19 cellular contexts compared by ENCODE assay signal in the genomic region with DNA sequence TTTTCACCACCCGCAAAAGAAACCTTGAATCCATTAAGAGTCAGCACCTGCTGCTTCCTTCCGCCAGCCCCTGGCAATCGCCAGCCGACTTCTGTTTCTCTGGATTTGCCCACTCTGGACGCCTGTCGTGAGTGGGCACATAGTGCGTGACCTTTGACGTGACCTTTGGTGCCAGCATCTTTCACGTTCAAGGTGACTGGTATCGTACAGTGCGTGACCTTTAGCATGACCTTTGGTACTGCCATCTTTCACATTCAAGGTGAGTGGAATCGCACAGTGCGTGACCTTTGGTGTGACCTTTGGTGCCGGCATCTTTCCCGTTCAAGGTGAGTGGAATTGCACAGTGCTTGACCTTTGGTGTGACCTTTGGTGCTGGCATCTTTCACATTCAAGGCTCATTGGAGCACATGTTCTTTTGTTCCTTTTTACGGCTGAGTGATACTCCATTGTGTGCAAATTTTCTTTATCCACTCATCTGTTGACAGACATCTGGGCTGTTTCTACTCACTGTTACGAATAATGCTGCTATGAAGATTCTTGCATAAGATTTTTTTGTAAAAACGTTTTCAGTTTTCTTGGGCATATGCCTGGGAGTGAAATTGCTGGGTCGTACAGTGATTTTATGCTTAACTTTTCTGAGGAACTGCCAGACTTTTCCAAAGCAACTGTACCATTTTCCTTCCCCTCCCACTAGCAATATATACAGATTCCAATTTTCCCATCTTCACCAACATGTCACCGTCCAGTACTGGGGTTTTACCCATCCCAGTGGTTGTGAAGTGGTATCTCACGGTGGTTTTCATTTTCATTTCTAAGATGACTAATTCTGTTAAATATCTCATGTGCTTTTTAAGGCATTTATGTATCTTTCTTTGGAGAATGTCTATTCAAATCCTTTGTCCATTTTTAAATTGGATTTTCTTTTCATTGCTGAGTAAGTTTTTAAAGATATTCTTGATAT.
DNase-seq lines count a peak whose midpoint lies in the region; ATAC-seq, FAIRE-seq and TF ChIP-seq lines count a peak whose summit lies in the region.
"Had no signal": no experiment of that assay in that cellular context is flagged by ENCODE, and none has a peak within 500 bp of the region (broad histone marks: within the 10 kb centered on the region; RNA-seq: fewer than 3 reads in every experiment).

No MANE protein-coding gene starts in this region.

- H3K9me3 Mint-ChIP-seq in stimulated activated naive CD8-positive, alpha-beta T cell treated with anti-CD3 and anti-CD28 coated beads, Interleukin-15, Interleukin-2, amounts not matched to agents 100 ng/mL and 50 ng/mL, for 24 hours = no peaks in the 10 kb centered on the region
- H3K9me3 Mint-ChIP-seq in stimulated activated naive CD8-positive, alpha-beta T cell treated with anti-CD3 and anti-CD28 coated beads, Interleukin-15, amount 100 ng/mL, for 72 hours = no peaks in the 10 kb centered on the region
- no peaks in the 10 kb centered on the region for H3K9me3 Mint-ChIP-seq in type B pancreatic cell
- H3K9me3 Mint-ChIP-seq: CD4-positive, CD25-positive, alpha-beta regulatory T cell had no signal

- SMC1A ChIA-PET in GM12878 (lab: Charles Lee; ENCODE audit: uncharacterized antibody, unreplicated experiment) = no interaction called here

- no peaks in the 10 kb centered on the region for H3K36me3 ChIP-seq in GM12878 (ENCODE audit: control insufficient read depth in 2 of 2, insufficient read depth in 2 of 2, low read length in 1 of 2)
- H3K36me3 ChIP-seq: MG63 had no signal

- TF ChIP-seq POLR2A in GM12878 (IDR thresholded peaks at IDR 0.05; ENCODE audit: low read depth, low read length) = no peak

- no peak for DNase-seq in stimulated activated naive CD8-positive, alpha-beta T cell treated with anti-CD3 and anti-CD28 coated beads, Interleukin-15, amount 100 ng/mL, for 72 hours
- DNase-seq in GM12878 (ENCODE audit: low read depth, low spot score) (no peak), mesenteric fat pad (ENCODE audit: low spot score) (peak; percentile 57), type B pancreatic cell (ENCODE audit: extremely low spot score, unreplicated experiment) (no peak), HCEC 1CT (no peak)
- no peak for DNase-seq in activated CD4-positive, alpha-beta T cell treated with anti-CD3 and anti-CD28 coated beads, Interleukin-2, amount 50 U/mL, for 1 hour
- DNase-seq in activated CD8-positive, alpha-beta memory T cell treated with anti-CD3 and anti-CD28 coated beads for 24 hours = no peak
- DNase-seq: CD4-positive, CD25-positive, alpha-beta regulatory T cell; EL; H7; IMR-90; Karpas-422; MG63; NCI-H1092 treated with DMSO at 0.1 percent for 48 hours; NCI-H2081 treated with DMSO at 0.1 percent for 48 hours; NCI-H82; SHP77 treated with DMSO at 0.1 percent for 48 hours had no signal

- H3K36me3 Mint-ChIP-seq in stimulated activated naive CD8-positive, alpha-beta T cell treated with anti-CD3 and anti-CD28 coated beads, Interleukin-15, Interleukin-2, amounts not matched to agents 100 ng/mL and 50 ng/mL, for 24 hours (ENCODE audit: low read depth) = no peaks in the 10 kb centered on the region
- H3K36me3 Mint-ChIP-seq in type B pancreatic cell = peaks cover 3% of the 10 kb centered on the region
- H3K36me3 Mint-ChIP-seq: CD4-positive, CD25-positive, alpha-beta regulatory T cell had no signal

- no TSS peak for BruUV-seq in GM12878 (replicated peaks; lab: Mats Ljungman, UMichigan)

- peaks cover 14% of the 10 kb centered on the region for H3K4me1 Mint-ChIP-seq in stimulated activated naive CD8-positive, alpha-beta T cell treated with anti-CD3 and anti-CD28 coated beads, Interleukin-15, Interleukin-2, amounts not matched to agents 100 ng/mL and 50 ng/mL, for 24 hours (ENCODE audit: low read depth)
- H3K4me1 Mint-ChIP-seq in stimulated activated naive CD8-positive, alpha-beta T cell treated with anti-CD3 and anti-CD28 coated beads, Interleukin-15, amount 100 ng/mL, for 72 hours = peaks cover 24% of the 10 kb centered on the region
- peaks cover 37% of the 10 kb centered on the region for H3K4me1 Mint-ChIP-seq in type B pancreatic cell (ENCODE audit: unreplicated experiment)

- POLR2A ChIA-PET in GM12878 (lab: Charles Lee) = no interaction called here

- no peak for ATAC-seq in stimulated activated naive CD8-positive, alpha-beta T cell treated with anti-CD3 and anti-CD28 coated beads, Interleukin-15, amount 100 ng/mL, for 72 hours
- no peak for ATAC-seq in GM12878

- TF ChIP-seq CTCF in GM12878 (IDR thresholded peaks at IDR 0.05 in 2 of 3, conservative IDR thresholded peaks at IDR 0.05 in 1 of 3; ENCODE audit: control insufficient read depth in 2 of 3, extremely low read depth in 1 of 3, insufficient read depth in 1 of 3, low read depth in 3 of 3, low read length in 3 of 3) (no peak), type B pancreatic cell (conservative IDR thresholded peaks at IDR 0.05) (no peak)

- no peaks in the 10 kb centered on the region for H3K79me2 ChIP-seq in GM12878 (ENCODE audit: control insufficient read depth, insufficient read depth, low read length)

- H3K27me3 ChIP-seq in GM12878 (replicated peaks in 1 of 2; ENCODE audit: control insufficient read depth in 2 of 2, insufficient read depth in 2 of 2, low read length in 1 of 2) = no peaks in the 10 kb centered on the region
- H3K27me3 ChIP-seq: MG63 had no signal

- H4K20me1 ChIP-seq in GM12878 (ENCODE audit: control insufficient read depth, insufficient read depth) = no peaks in the 10 kb centered on the region

- H3K27ac ChIP-seq in GM12878 (ENCODE audit: control insufficient read depth, insufficient read depth) = no peak overlapping the region

- no peak overlapping the region for H3K4me2 ChIP-seq in GM12878 (ENCODE audit: control insufficient read depth, insufficient read depth)

- no peak overlapping the region for H3K9ac ChIP-seq in GM12878 (ENCODE audit: control insufficient read depth, insufficient read depth, low read length)

- FAIRE-seq in GM12878 (lab: Jason Lieb, UNC) = no peak
- FAIRE-seq: RCC 7860 had no signal

- peak overlapping the region; percentile 14 for H3K27ac Mint-ChIP-seq in stimulated activated naive CD8-positive, alpha-beta T cell treated with anti-CD3 and anti-CD28 coated beads, Interleukin-15, Interleukin-2, amounts not matched to agents 100 ng/mL and 50 ng/mL, for 24 hours
- H3K27ac Mint-ChIP-seq in stimulated activated naive CD8-positive, alpha-beta T cell treated with anti-CD3 and anti-CD28 coated beads, Interleukin-15, amount 100 ng/mL, for 72 hours = no peak overlapping the region
- peak overlapping the region; percentile 65 for H3K27ac Mint-ChIP-seq in type B pancreatic cell
- H3K27ac Mint-ChIP-seq: CD4-positive, CD25-positive, alpha-beta regulatory T cell had no signal

- in situ Hi-C loops in GM12878 (cut with MboI) = no loop called here

- CTCF ChIA-PET in GM12878 (lab: Yijun Ruan, JAX) = no interaction called here

- no peak for TF ChIP-seq EP300 in GM12878 (IDR thresholded peaks at IDR 0.05; ENCODE audit: borderline replicate concordance in 1 of 2, control insufficient read depth in 1 of 2, low read depth in 2 of 2, low read length in 2 of 2)

- intact Hi-C loops in GM12878 (cut with micrococcal nuclease; ENCODE audit: unreplicated experiment) = no loop called here

- no peaks in the 10 kb centered on the region for H3K4me1 ChIP-seq in GM12878 (ENCODE audit: control insufficient read depth, insufficient read depth, low read length)

- TF ChIP-seq RAD21 in GM12878 (IDR thresholded peaks at IDR 0.05; ENCODE audit: insufficient read depth, low read depth, low read length) = no peak

- H3K27me3 Mint-ChIP-seq in stimulated activated naive CD8-positive, alpha-beta T cell treated with anti-CD3 and anti-CD28 coated beads, Interleukin-15, Interleukin-2, amounts not matched to agents 100 ng/mL and 50 ng/mL, for 24 hours = peaks cover 56% of the 10 kb centered on the region
- H3K27me3 Mint-ChIP-seq in stimulated activated naive CD8-positive, alpha-beta T cell treated with anti-CD3 and anti-CD28 coated beads, Interleukin-15, amount 100 ng/mL, for 72 hours = peaks cover 68% of the 10 kb centered on the region
- H3K27me3 Mint-ChIP-seq in type B pancreatic cell = no peaks in the 10 kb centered on the region

- H3K9me3 ChIP-seq in GM12878 (replicated peaks; ENCODE audit: control insufficient read depth, insufficient read depth, low read length) = no peaks in the 10 kb centered on the region; the same call in 2 of the 3 replicates
- H3K9me3 ChIP-seq: MG63 had no signal

- 65% methylated on average over 21 of the region's 21 CpGs for WGBS in GM12878 (ENCODE audit: insufficient coverage, insufficient replicate concordance, low lambda C conversion rate, missing lambda C conversion rate)

- RAD21 ChIA-PET in GM12878 (lab: Charles Lee; ENCODE audit: unreplicated experiment) = no interaction called here

- no peak overlapping the region for H3K4me3 ChIP-seq in GM12878
- H3K4me3 ChIP-seq: MG63 had no signal

- no peak overlapping the region for H3K4me3 Mint-ChIP-seq in stimulated activated naive CD8-positive, alpha-beta T cell treated with anti-CD3 and anti-CD28 coated beads, Interleukin-15, Interleukin-2, amounts not matched to agents 100 ng/mL and 50 ng/mL, for 24 hours
- H3K4me3 Mint-ChIP-seq in stimulated activated naive CD8-positive, alpha-beta T cell treated with anti-CD3 and anti-CD28 coated beads, Interleukin-15, amount 100 ng/mL, for 72 hours = no peak overlapping the region
- no peak overlapping the region for H3K4me3 Mint-ChIP-seq in type B pancreatic cell
- H3K4me3 Mint-ChIP-seq: CD4-positive, CD25-positive, alpha-beta regulatory T cell had no signal

- H2AFZ ChIP-seq in GM12878 (ENCODE audit: control insufficient read depth, low read depth, low read length) = no peak overlapping the region

TF ChIP-seq in GM12878, 131 proteins besides CTCF, POLR2A, EP300 and RAD21:
- TF ChIP-seq NR2F1 (conservative IDR thresholded peaks at IDR 0.05) (peak; percentile 63; the same call in 1 of the 2 replicates), POLR2AphosphoS2 (IDR thresholded peaks at IDR 0.05; ENCODE audit: low read depth, low read length) (no peak), CBFB (IDR thresholded peaks at IDR 0.05; ENCODE audit: low read depth) (no peak), NR2C2 (IDR thresholded peaks at IDR 0.05; ENCODE audit: borderline replicate concordance, control insufficient read depth, insufficient read length, low read depth) (peak; percentile 35), SUPT20H (IDR thresholded peaks at IDR 0.05; ENCODE audit: borderline replicate concordance, control insufficient read depth, low read depth, low read length) (no peak)
TF ChIP-seq in GM12878: peak in this region for 2.

Comparison
In these comparisons a context has a peak if more than half of its experiments do, and no peak if none do; other contexts are left out.
1. H3K27ac Mint-ChIP-seq: peak in stimulated activated naive CD8-positive, alpha-beta T cell treated with anti-CD3 and anti-CD28 coated beads, Interleukin-15, Interleukin-2, amounts not matched to agents 100 ng/mL and 50 ng/mL, for 24 hours (single experiment) and type B pancreatic cell (single experiment); none in stimulated activated naive CD8-positive, alpha-beta T cell treated with anti-CD3 and anti-CD28 coated beads, Interleukin-15, amount 100 ng/mL, for 72 hours (0 of 2).